1 cellular context compared by ENCODE assay signal in the genomic region with DNA sequence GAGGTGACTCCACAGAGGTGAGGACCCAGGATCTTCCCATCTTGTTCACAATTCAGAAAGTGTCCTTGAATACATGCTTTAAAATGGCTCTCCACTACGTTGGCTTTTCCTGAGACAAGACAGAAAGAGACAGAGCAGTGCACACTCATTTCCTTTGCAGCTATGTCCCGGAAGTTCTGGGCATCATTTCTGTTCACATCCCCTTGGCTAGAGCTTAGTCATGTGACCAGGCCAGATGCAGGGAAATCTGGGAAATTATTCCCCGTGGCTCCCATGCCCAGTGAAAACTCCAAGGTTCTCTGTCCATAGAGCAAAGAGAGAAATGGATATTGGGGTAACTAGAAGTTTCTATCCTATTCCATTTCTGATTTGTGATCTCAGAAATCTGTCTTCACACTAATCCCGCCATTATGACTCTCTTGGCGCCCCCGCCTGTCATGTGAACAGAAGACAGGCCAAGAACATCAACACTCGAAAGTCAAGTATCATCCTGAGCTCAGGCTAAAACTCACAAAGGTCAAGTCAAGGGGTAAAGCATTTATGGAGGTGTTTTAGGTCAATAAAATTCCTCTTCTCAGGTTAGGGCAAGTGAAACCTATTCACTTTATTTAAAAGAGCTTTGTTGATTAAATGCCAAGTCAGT.
TF ChIP-seq lines count a peak whose summit lies in the region.

No MANE protein-coding gene starts in this region.

TF ChIP-seq in K562, 482 proteins besides CTCF, POLR2A, EP300 and RAD21:
- no peak for TF ChIP-seq BRF1 (IDR thresholded peaks at IDR 0.05; ENCODE audit: borderline replicate concordance, extremely low read depth, insufficient read length)
- TF ChIP-seq, protein P1, sequence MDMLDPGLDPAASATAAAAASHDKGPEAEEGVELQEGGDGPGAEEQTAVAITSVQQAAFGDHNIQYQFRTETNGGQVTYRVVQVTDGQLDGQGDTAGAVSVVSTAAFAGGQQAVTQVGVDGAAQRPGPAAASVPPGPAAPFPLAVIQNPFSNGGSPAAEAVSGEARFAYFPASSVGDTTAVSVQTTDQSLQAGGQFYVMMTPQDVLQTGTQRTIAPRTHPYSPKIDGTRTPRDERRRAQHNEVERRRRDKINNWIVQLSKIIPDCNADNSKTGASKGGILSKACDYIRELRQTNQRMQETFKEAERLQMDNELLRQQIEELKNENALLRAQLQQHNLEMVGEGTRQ (CRISPR knock-in tag; IDR thresholded peaks at IDR 0.05), result peak; percentile 22; the same call in 1 of the 2 replicates
- TF ChIP-seq, protein P2, sequence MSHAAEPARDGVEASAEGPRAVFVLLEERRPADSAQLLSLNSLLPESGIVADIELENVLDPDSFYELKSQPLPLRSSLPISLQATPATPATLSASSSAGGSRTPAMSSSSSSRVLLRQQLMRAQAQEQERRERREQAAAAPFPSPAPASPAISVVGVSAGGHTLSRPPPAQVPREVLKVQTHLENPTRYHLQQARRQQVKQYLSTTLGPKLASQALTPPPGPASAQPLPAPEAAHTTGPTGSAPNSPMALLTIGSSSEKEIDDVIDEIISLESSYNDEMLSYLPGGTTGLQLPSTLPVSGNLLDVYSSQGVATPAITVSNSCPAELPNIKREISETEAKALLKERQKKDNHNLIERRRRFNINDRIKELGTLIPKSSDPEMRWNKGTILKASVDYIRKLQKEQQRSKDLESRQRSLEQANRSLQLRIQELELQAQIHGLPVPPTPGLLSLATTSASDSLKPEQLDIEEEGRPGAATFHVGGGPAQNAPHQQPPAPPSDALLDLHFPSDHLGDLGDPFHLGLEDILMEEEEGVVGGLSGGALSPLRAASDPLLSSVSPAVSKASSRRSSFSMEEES (CRISPR knock-in tag; IDR thresholded peaks at IDR 0.05), result peak; percentile 61
